ENCODE assay signal across 12 cellular contexts in genomic region chr16:66510711-66511614, GRCh38. TPM values are rescaled to one million over a fixed set of nuclear protein-coding genes. Genes with fewer than 3 reads are reported as not detected.
DNase-seq lines count a peak whose midpoint lies in the region; ATAC-seq, FAIRE-seq and TF ChIP-seq lines count a peak whose summit lies in the region.
"Had no signal": no experiment of that assay in that cellular context is flagged by ENCODE, and none has a peak within 500 bp of the region (broad histone marks: within the 10 kb centered on the region; RNA-seq: fewer than 3 reads in every experiment).

No MANE protein-coding gene starts in this region.

- H3K9me3 Mint-ChIP-seq in CD8-positive, alpha-beta memory T cell, result no peaks in the 10 kb centered on the region

- no peak for TF ChIP-seq CTCF in parathyroid adenoma (IDR thresholded peaks at IDR 0.05)

- peaks cover 24 to 35% (median 26%) of the 10 kb centered on the region in 3 donors for H3K4me1 Mint-ChIP-seq in CD8-positive, alpha-beta memory T cell

- peaks cover 0 to 2% (median 0%) of the 10 kb centered on the region in 3 donors for H3K36me3 Mint-ChIP-seq in CD8-positive, alpha-beta memory T cell

- H3K9me3 ChIP-seq in parathyroid adenoma (ENCODE audit: control insufficient read depth, low read length), result no peaks in the 10 kb centered on the region
- no peaks in the 10 kb centered on the region for H3K9me3 ChIP-seq in CD8-positive, alpha-beta memory T cell (ENCODE audit: low read length)
- H3K9me3 ChIP-seq: BLaER1, MG63, SJCRH30 had no signal

- H3K9ac ChIP-seq in parathyroid adenoma, result no peak overlapping the region
- H3K9ac ChIP-seq: BLaER1 had no signal

- peaks cover 2% of the 10 kb centered on the region for H3K79me2 ChIP-seq in parathyroid adenoma

- H3K27me3 Mint-ChIP-seq in CD8-positive, alpha-beta memory T cell, result no peaks in the 10 kb centered on the region

- no peak overlapping the region for H3K4me3 Mint-ChIP-seq in CD8-positive, alpha-beta memory T cell

- no peak overlapping the region for H2AFZ ChIP-seq in parathyroid adenoma

- CTCF ChIA-PET in CD8-positive, alpha-beta memory T cell (lab: Charles Lee), result interaction anchor here (1.2 to 4.1 kb wide), 10 partner anchors 12 to 229 kb away, joined by 3 to 39 read pairs (median 8); partner anchors contain the start of gene CKLF

- no peak for FAIRE-seq in RCC 7860 (lab: Jason Lieb, UNC)

- no peaks in the 10 kb centered on the region for H3K27me3 ChIP-seq in parathyroid adenoma (ENCODE audit: control insufficient read depth, insufficient read depth, low read length)
- no peaks in the 10 kb centered on the region for H3K27me3 ChIP-seq in CD8-positive, alpha-beta memory T cell (ENCODE audit: insufficient read depth, low read length, poor library complexity, severe bottlenecking)
- H3K27me3 ChIP-seq: BLaER1, MG63, SJCRH30 had no signal

- H3K4me2 ChIP-seq in parathyroid adenoma (ENCODE audit: low read length), result peak overlapping the region; percentile 5
- H3K4me2 ChIP-seq: BLaER1 had no signal

- H3K4me1 ChIP-seq in parathyroid adenoma, result peaks cover 32% of the 10 kb centered on the region
- peaks cover 16% of the 10 kb centered on the region for H3K4me1 ChIP-seq in CD8-positive, alpha-beta memory T cell (ENCODE audit: insufficient read depth, low read length)

- H3K36me3 ChIP-seq in parathyroid adenoma (ENCODE audit: control insufficient read depth, insufficient read depth, low read length), result no peaks in the 10 kb centered on the region
- H3K36me3 ChIP-seq in CD8-positive, alpha-beta memory T cell (ENCODE audit: insufficient read depth, low read length), result no peaks in the 10 kb centered on the region
- H3K36me3 ChIP-seq: BLaER1, MG63, SJCRH30 had no signal

- DNase-seq in Ammon's horn (ENCODE audit: low spot score) (peak; percentile 62), RCC 7860 (ENCODE audit: low spot score) (peak; percentile 21), glomerular visceral epithelial cell (ENCODE audit: extremely low spot score) (peak; percentile 49), GM19240 (ENCODE audit: insufficient read length, low spot score) (no peak)
- DNase-seq in CD8-positive, alpha-beta memory T cell, result no peak
- DNase-seq: stimulated activated CD4-positive, alpha-beta T cell treated with anti-CD3 and anti-CD28 coated beads, Interleukin-15, amount 100 ng/mL, for 24 hours had no signal

- peak overlapping the region in 3 of 8 donors; percentile 27 to 76 (median 39) for H3K27ac Mint-ChIP-seq in CD8-positive, alpha-beta memory T cell

- no peak overlapping the region for H3K4me3 ChIP-seq in parathyroid adenoma (ENCODE audit: low read depth, low read length)
- no peak overlapping the region for H3K4me3 ChIP-seq in CD8-positive, alpha-beta memory T cell (ENCODE audit: low read length)
- H3K4me3 ChIP-seq: BLaER1, MG63, SJCRH30 had no signal

- ATAC-seq in GM21825 (IDR thresholded peaks at IDR 0.05; ENCODE audit: unreplicated experiment) (no peak), GM18909 (IDR thresholded peaks at IDR 0.05; ENCODE audit: poor library complexity, unreplicated experiment) (no peak)

- peak overlapping the region; percentile 6 for H3K27ac ChIP-seq in parathyroid adenoma
- no peak overlapping the region for H3K27ac ChIP-seq in CD8-positive, alpha-beta memory T cell (ENCODE audit: low read depth, low read length)
- H3K27ac ChIP-seq: BLaER1 had no signal

- POLR2A ChIA-PET in CD8-positive, alpha-beta memory T cell (lab: Charles Lee), result interaction anchor here (0.7 kb wide), 1 partner anchor 126 kb away, joined by 6 read pairs; no protein-coding TSS in a partner anchor

RNA-seq across cellular contexts. Expression of gene TK2, which starts 39.0 kb away (rescaled TPM):
- total RNA-seq in CD8-positive, alpha-beta memory T cell, result 1 to 10 TPM; 5.6 TPM
- polyA plus RNA-seq in CD8-positive, alpha-beta memory T cell, result 10.4 TPM

RNA-seq across cellular contexts. Expression of gene CKLF, which starts 41.4 kb away (rescaled TPM):
- total RNA-seq in CD8-positive, alpha-beta memory T cell, result 100 to 1,000 TPM; 118 to 121 TPM
- polyA plus RNA-seq in CD8-positive, alpha-beta memory T cell, result 265 TPM

RNA-seq across cellular contexts. Expression of gene CMTM1, which starts 55.3 kb away (rescaled TPM):
- 1 to 10 TPM; 8.2 to 8.6 TPM for total RNA-seq in CD8-positive, alpha-beta memory T cell
- polyA plus RNA-seq in CD8-positive, alpha-beta memory T cell, result 1.2 TPM

Comparison
In these comparisons a context has a peak if more than half of its experiments do, and no peak if none do; other contexts are left out.
1. DNase-seq: peak in Ammon's horn (single experiment), RCC 7860 (single experiment) and glomerular visceral epithelial cell (single experiment); none in GM19240 (single experiment) and CD8-positive, alpha-beta memory T cell (0 of 5).